ENCODE assay signal across 13 cellular contexts in the genomic region with DNA sequence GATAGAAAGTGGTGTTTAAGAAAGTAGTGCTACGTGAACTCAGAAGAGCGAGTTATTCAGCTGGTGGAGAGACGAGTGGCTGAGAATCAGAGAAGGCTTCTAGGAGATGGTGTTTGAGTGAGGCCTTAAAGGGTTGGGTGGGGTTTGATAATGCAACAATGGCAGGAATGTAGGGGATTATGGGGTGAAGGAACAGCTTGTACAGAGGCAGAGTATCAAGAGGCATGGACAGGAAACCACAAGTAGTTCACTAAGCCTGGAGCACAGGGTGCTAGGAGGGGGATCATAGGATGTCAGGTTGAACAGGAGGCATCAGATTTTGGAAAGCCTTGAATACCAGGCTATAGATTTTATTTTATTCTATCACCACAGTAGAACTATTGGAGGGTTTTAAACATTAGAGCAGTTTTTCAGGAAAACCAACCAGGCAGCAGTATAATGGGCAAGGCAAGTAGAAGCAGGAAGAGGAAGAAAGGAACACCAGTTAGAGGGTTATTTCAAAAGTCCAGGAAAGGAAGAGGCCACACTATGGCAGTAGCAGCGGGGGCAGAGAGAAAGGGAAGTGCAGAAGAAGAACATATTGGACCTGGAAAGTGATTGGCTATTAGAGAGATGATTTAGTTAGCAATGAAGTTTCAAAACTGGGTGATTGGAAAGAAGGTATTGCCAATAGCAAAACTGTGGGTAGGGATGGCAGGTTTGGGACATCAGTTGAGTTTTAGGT.
A peak's percentile ranks its signal among the peaks of the same experiment; 100 is the strongest.
DNase-seq lines count a peak whose midpoint lies in the region; ATAC-seq, FAIRE-seq and TF ChIP-seq lines count a peak whose summit lies in the region.
"Had no signal": no experiment of that assay in that cellular context is flagged by ENCODE, and none has a peak within 500 bp of the region (broad histone marks: within the 10 kb centered on the region; RNA-seq: fewer than 3 reads in every experiment).

No MANE protein-coding gene starts in this region.

- no peak for DNase-seq in left ventricle myocardium inferior
- DNase-seq in right atrium auricular region (ENCODE audit: low spot score) = no peak
- peak; percentile 9 for DNase-seq in SKM-1 (lab: John Stamatoyannopoulos, UW; ENCODE audit: unreplicated experiment)
- DNase-seq in fibroblast of the conjunctiva (ENCODE audit: low read depth) = peak; percentile 8
- no peak for DNase-seq in upper lobe of right lung
- DNase-seq in RCC 7860 (ENCODE audit: low spot score) = no peak
- no peak for DNase-seq in effector memory CD4-positive, alpha-beta T cell
- DNase-seq: activated CD4-positive, CD25-positive, alpha-beta regulatory T cell treated with anti-CD3 and anti-CD28 coated beads, Interleukin-2, amount 50 U/mL, for 72 hours; central memory CD4-positive, alpha-beta T cell; GM23248; stimulated activated naive B cell treated with anti-CD40 and anti-IgM and Interleukin-4, amounts not matched to agents 10 μg/mL and 1 μg/mL and 100 μg/mL, for 72 hours had no signal

- no peak for FAIRE-seq in RCC 7860 (lab: Jason Lieb, UNC)

- ATAC-seq in upper lobe of right lung (peak; percentile 89), HG03135 (IDR thresholded peaks at IDR 0.05; ENCODE audit: unreplicated experiment) (no peak)
- ATAC-seq: stimulated activated naive B cell treated with anti-CD40 and anti-IgM and Interleukin-4, amounts not matched to agents 10 μg/mL and 1 μg/mL and 100 μg/mL, for 72 hours had no signal

- H3K9me3 ChIP-seq in left ventricle myocardium inferior (replicated peaks) (no peaks in the 10 kb centered on the region), right atrium auricular region (no peaks in the 10 kb centered on the region), upper lobe of right lung (no peaks in the 10 kb centered on the region)
- no peaks in the 10 kb centered on the region for H3K9me3 ChIP-seq in effector memory CD4-positive, alpha-beta T cell (ENCODE audit: control insufficient read depth, low read length)

- TF ChIP-seq CTCF in left ventricle myocardium inferior (IDR thresholded peaks at IDR 0.05; ENCODE audit: borderline replicate concordance) (no peak), right atrium auricular region (IDR thresholded peaks at IDR 0.05) (no peak), upper lobe of right lung (IDR thresholded peaks at IDR 0.05) (no peak)

- intact Hi-C loops in left ventricle myocardium inferior (cut with micrococcal nuclease) (no loop called here), upper lobe of right lung (cut with DNase I) (no loop called here)

- H3K4me1 ChIP-seq in left ventricle myocardium inferior (no peaks in the 10 kb centered on the region), right atrium auricular region (no peaks in the 10 kb centered on the region), upper lobe of right lung (no peaks in the 10 kb centered on the region)
- no peaks in the 10 kb centered on the region for H3K4me1 ChIP-seq in effector memory CD4-positive, alpha-beta T cell (ENCODE audit: control insufficient read depth, insufficient read depth, low read length, poor library complexity, severe bottlenecking)

- H3K27me3 ChIP-seq in left ventricle myocardium inferior (ENCODE audit: low read depth) (no peaks in the 10 kb centered on the region), right atrium auricular region (no peaks in the 10 kb centered on the region), upper lobe of right lung (no peaks in the 10 kb centered on the region)
- H3K27me3 ChIP-seq in effector memory CD4-positive, alpha-beta T cell (replicated peaks; ENCODE audit: control insufficient read depth, insufficient read depth, low read length, poor library complexity, severe bottlenecking) = no peaks in the 10 kb centered on the region

- H3K4me3 ChIP-seq in left ventricle myocardium inferior (no peak overlapping the region), right atrium auricular region (no peak overlapping the region), upper lobe of right lung (no peak overlapping the region)
- no peak overlapping the region for H3K4me3 ChIP-seq in effector memory CD4-positive, alpha-beta T cell (ENCODE audit: insufficient read depth, low read depth, low read length, poor library complexity, severe bottlenecking)
- H3K4me3 ChIP-seq: GM23248 had no signal

- peak overlapping the region; percentile 12 for H3K27ac ChIP-seq in left ventricle myocardium inferior (replicated peaks)
- H3K27ac ChIP-seq in right atrium auricular region = no peak overlapping the region
- peak overlapping the region; percentile 30 for H3K27ac ChIP-seq in upper lobe of right lung
- H3K27ac ChIP-seq in effector memory CD4-positive, alpha-beta T cell (ENCODE audit: insufficient read depth, low read length, poor library complexity, severe bottlenecking) = no peak overlapping the region
- H3K27ac ChIP-seq: epithelial cell of prostate, GM23248 had no signal

- H3K36me3 ChIP-seq in left ventricle myocardium inferior (no peaks in the 10 kb centered on the region), right atrium auricular region (no peaks in the 10 kb centered on the region), upper lobe of right lung (no peaks in the 10 kb centered on the region)
- peaks cover 33% of the 10 kb centered on the region for H3K36me3 ChIP-seq in effector memory CD4-positive, alpha-beta T cell (ENCODE audit: control insufficient read depth, insufficient read depth, low read length)

Comparison
In these comparisons a context has a peak if more than half of its experiments do, and no peak if none do; other contexts are left out.
1. H3K27ac ChIP-seq: peak in left ventricle myocardium inferior (single experiment) and upper lobe of right lung (single experiment); none in right atrium auricular region (0 of 2) and effector memory CD4-positive, alpha-beta T cell (single experiment).
2. DNase-seq: peak in SKM-1 (single experiment) and fibroblast of the conjunctiva (single experiment); none in left ventricle myocardium inferior (single experiment), right atrium auricular region (single experiment), upper lobe of right lung (single experiment), RCC 7860 (single experiment) and effector memory CD4-positive, alpha-beta T cell (0 of 3).